ENCODE assay signal across 21 cellular contexts in genomic region chr12:121651381-121651780, GRCh38.
"Had no signal": no experiment of that assay in that cellular context is flagged by ENCODE, and none has a peak within 500 bp of the region (broad histone marks: within the 10 kb centered on the region; RNA-seq: fewer than 3 reads in every experiment).

No MANE protein-coding gene starts in this region.

- H3K36me3 ChIP-seq: adrenal gland, prostate gland, right lobe of liver, suprapubic skin had no signal

- H3K27ac ChIP-seq: adrenal gland, foreskin keratinocyte, prostate gland, right lobe of liver, suprapubic skin had no signal

- H3K4me3 Mint-ChIP-seq: activated B cell treated with CpG ODN at 0.5 μM for 24 hours; activated T-helper 17 cell treated with anti-CD3 and anti-CD28 coated beads, Interleukin-2, amount 50 U/mL, for 72 hours; central memory CD8-positive, alpha-beta T cell; dendritic cell treated with granulocyte-macrophage colony-stimulating factor and Interleukin-4, amounts not matched to agents 40 ng/mL and 50 ng/mL, for 4 days; nephron; stimulated activated naive CD8-positive, alpha-beta T cell treated with anti-CD3 and anti-CD28 coated beads, Interleukin-15, Interleukin-2, amounts not matched to agents 100 ng/mL and 50 ng/mL, for 24 hours; T-helper 17 cell had no signal

- H3K4me1 ChIP-seq: adrenal gland, prostate gland, right lobe of liver had no signal

- H3K9me3 Mint-ChIP-seq: activated B cell treated with CpG ODN at 0.5 μM for 24 hours; activated T-helper 17 cell treated with anti-CD3 and anti-CD28 coated beads, Interleukin-2, amount 50 U/mL, for 72 hours; central memory CD8-positive, alpha-beta T cell; dendritic cell treated with granulocyte-macrophage colony-stimulating factor and Interleukin-4, amounts not matched to agents 40 ng/mL and 50 ng/mL, for 4 days; nephron; stimulated activated naive CD8-positive, alpha-beta T cell treated with anti-CD3 and anti-CD28 coated beads, Interleukin-15, Interleukin-2, amounts not matched to agents 100 ng/mL and 50 ng/mL, for 24 hours had no signal

- H3K27ac Mint-ChIP-seq: activated B cell treated with CpG ODN at 0.5 μM for 24 hours; activated T-helper 17 cell treated with anti-CD3 and anti-CD28 coated beads, Interleukin-2, amount 50 U/mL, for 72 hours; dendritic cell treated with granulocyte-macrophage colony-stimulating factor and Interleukin-4, amounts not matched to agents 40 ng/mL and 50 ng/mL, for 4 days; nephron; stimulated activated naive CD8-positive, alpha-beta T cell treated with anti-CD3 and anti-CD28 coated beads, Interleukin-15, Interleukin-2, amounts not matched to agents 100 ng/mL and 50 ng/mL, for 24 hours; T-helper 17 cell had no signal

- H3K4me1 Mint-ChIP-seq: activated B cell treated with CpG ODN at 0.5 μM for 24 hours had no signal

- H3K4me2 ChIP-seq: smooth muscle cell had no signal

- H3K27me3 Mint-ChIP-seq: activated B cell treated with CpG ODN at 0.5 μM for 24 hours; activated T-helper 17 cell treated with anti-CD3 and anti-CD28 coated beads, Interleukin-2, amount 50 U/mL, for 72 hours; central memory CD8-positive, alpha-beta T cell; dendritic cell treated with granulocyte-macrophage colony-stimulating factor and Interleukin-4, amounts not matched to agents 40 ng/mL and 50 ng/mL, for 4 days; stimulated activated naive CD8-positive, alpha-beta T cell treated with anti-CD3 and anti-CD28 coated beads, Interleukin-15, Interleukin-2, amounts not matched to agents 100 ng/mL and 50 ng/mL, for 24 hours; T-helper 17 cell had no signal

- H3K9me3 ChIP-seq: adrenal gland, prostate gland, right lobe of liver, suprapubic skin had no signal

- H3K4me3 ChIP-seq: adrenal gland, prostate gland, right lobe of liver, smooth muscle cell, suprapubic skin had no signal

- H3K27me3 ChIP-seq: adrenal gland, foreskin keratinocyte, right lobe of liver, suprapubic skin had no signal

- DNase-seq: activated B cell treated with CpG ODN at 0.5 μM for 24 hours; activated CD4-positive, alpha-beta T cell treated with anti-CD3 and anti-CD28 coated beads for 48 hours; activated naive CD4-positive, alpha-beta T cell treated with Interleukin-2 at 50 U/mL for 16 hours; adrenal gland; effector memory CD4-positive, alpha-beta T cell; foreskin keratinocyte; mesendoderm; right lobe of liver; stimulated activated CD4-positive, alpha-beta T cell treated with anti-CD3 and anti-CD28 coated beads, Interleukin-4, amount 100 ng/mL, for 4 hours; stimulated activated CD8-positive, alpha-beta memory T cell treated with anti-CD3 and anti-CD28 coated beads, Interleukin-4, amount 100 ng/mL, for 48 hours; T-helper 17 cell; trophoblast cell had no signal

- ATAC-seq: activated T-helper 17 cell treated with anti-CD3 and anti-CD28 coated beads, Interleukin-2, amount 50 U/mL, for 72 hours; foreskin keratinocyte; right lobe of liver; SK-N-SH treated with all-trans-retinoic acid at 6 μM for 48 hours; T-helper 17 cell had no signal
